Comparison of ENCODE assay signal across 19 cellular contexts in genomic region chr2:179682756-179683155, GRCh38.
DNase-seq lines count a peak whose midpoint lies in the region; ATAC-seq, FAIRE-seq and TF ChIP-seq lines count a peak whose summit lies in the region.
"Had no signal": no experiment of that assay in that cellular context is flagged by ENCODE, and none has a peak within 500 bp of the region (broad histone marks: within the 10 kb centered on the region; RNA-seq: fewer than 3 reads in every experiment).

No MANE protein-coding gene starts in this region.

- no peak overlapping the region for H3K27ac Mint-ChIP-seq in natural killer cell treated with Interleukin-12 subunit alpha and Interleukin-12 subunit beta and Interleukin-15 and Interleukin-18, amount 100 ng/mL, for 72 hours

- no peaks in the 10 kb centered on the region for H3K27me3 ChIP-seq in GM12878 (replicated peaks in 1 of 2; ENCODE audit: control insufficient read depth in 2 of 2, insufficient read depth in 2 of 2, low read length in 1 of 2)
- H3K27me3 ChIP-seq in adrenal gland: no peaks in the 10 kb centered on the region

- in situ Hi-C loops in GM12878 (cut with MboI): no loop called here

- 4% methylated on average over 5 of the region's 5 CpGs for WGBS in GM12878 (ENCODE audit: insufficient coverage, insufficient replicate concordance, low lambda C conversion rate, missing lambda C conversion rate)
- WGBS in adrenal gland, 4 donors: 88 to 93% (median 90%) methylated on average over 5 of the region's 5 CpGs

- H3K4me2 ChIP-seq in GM12878 (ENCODE audit: control insufficient read depth, insufficient read depth): no peak overlapping the region
- H3K4me2 ChIP-seq: A549 had no signal

- no peaks in the 10 kb centered on the region for H3K27me3 Mint-ChIP-seq in natural killer cell treated with Interleukin-12 subunit alpha and Interleukin-12 subunit beta and Interleukin-15 and Interleukin-18, amount 100 ng/mL, for 72 hours

- intact Hi-C loops in GM12878 (cut with micrococcal nuclease; ENCODE audit: unreplicated experiment): no loop called here
- intact Hi-C loops in adrenal gland (cut with DNase I): no loop called here

- no peak for FAIRE-seq in GM12878 (lab: Jason Lieb, UNC)
- FAIRE-seq: A549, GM12891 had no signal

- no peaks in the 10 kb centered on the region for H4K20me1 ChIP-seq in GM12878 (ENCODE audit: control insufficient read depth, insufficient read depth)

- H2AFZ ChIP-seq in GM12878 (ENCODE audit: control insufficient read depth, low read depth, low read length): no peak overlapping the region

- RAD21 ChIA-PET in GM12878 (lab: Charles Lee; ENCODE audit: unreplicated experiment): no interaction called here

- no TSS peak for BruUV-seq in GM12878 (replicated peaks; lab: Mats Ljungman, UMichigan)

- H3K4me1 ChIP-seq in GM12878 (ENCODE audit: control insufficient read depth, insufficient read depth, low read length) (no peaks in the 10 kb centered on the region), adrenal gland (replicated peaks in 1 of 2) (no peaks in the 10 kb centered on the region)
- H3K4me1 ChIP-seq: A549 had no signal

- no peak overlapping the region for H3K9ac ChIP-seq in GM12878 (ENCODE audit: control insufficient read depth, insufficient read depth, low read length)

- TF ChIP-seq CTCF in GM12865 (IDR thresholded peaks at IDR 0.05; ENCODE audit: insufficient read depth, low read depth, low read length, missing control alignments): no peak
- TF ChIP-seq CTCF in GM12878 (IDR thresholded peaks at IDR 0.05 in 2 of 3, conservative IDR thresholded peaks at IDR 0.05 in 1 of 3; ENCODE audit: control insufficient read depth in 2 of 3, extremely low read depth in 1 of 3, insufficient read depth in 1 of 3, low read depth in 3 of 3, low read length in 3 of 3): no peak
- no peak for TF ChIP-seq CTCF in adrenal gland (IDR thresholded peaks at IDR 0.05)

- H3K27ac ChIP-seq in GM12878 (ENCODE audit: control insufficient read depth, insufficient read depth) (no peak overlapping the region), adrenal gland (no peak overlapping the region)
- H3K27ac ChIP-seq: A549 had no signal

- no peak for TF ChIP-seq RAD21 in GM12878 (IDR thresholded peaks at IDR 0.05; ENCODE audit: insufficient read depth, low read depth, low read length)

- H3K79me2 ChIP-seq in GM12878 (ENCODE audit: control insufficient read depth, insufficient read depth, low read length): no peaks in the 10 kb centered on the region

- SMC1A ChIA-PET in GM12878 (lab: Charles Lee; ENCODE audit: uncharacterized antibody, unreplicated experiment): interaction anchor here (0.6 kb wide), 1 partner anchor 54 kb away, joined by 3 read pairs; no protein-coding TSS in a partner anchor

- TF ChIP-seq EP300 in GM12878 (IDR thresholded peaks at IDR 0.05; ENCODE audit: borderline replicate concordance in 1 of 2, control insufficient read depth in 1 of 2, low read depth in 2 of 2, low read length in 2 of 2): no peak

- TF ChIP-seq POLR2A in GM12878 (IDR thresholded peaks at IDR 0.05; ENCODE audit: low read depth, low read length) (no peak), adrenal gland (IDR thresholded peaks at IDR 0.05) (no peak)

- DNase-seq in GM12865 (ENCODE audit: low read depth) (peak; percentile 48), GM12878 (ENCODE audit: low read depth, low spot score) (no peak), adrenal gland (no peak)
- no peak for DNase-seq in activated naive CD4-positive, alpha-beta T cell (lab: John Stamatoyannopoulos, UW)
- no peak for DNase-seq in natural killer cell treated with Interleukin-12 subunit alpha and Interleukin-12 subunit beta and Interleukin-15 and Interleukin-18, amount 100 ng/mL, for 72 hours (ENCODE audit: low spot score)
- DNase-seq: COR-L47, DMS153, NCI-H1436, NCI-H2081 treated with DMSO at 0.1 percent for 48 hours, NCI-H2227 treated with DMSO at 0.1 percent for 48 hours, NCI-H524 treated with DMSO at 0.1 percent for 48 hours, RPMI8226 had no signal

- POLR2A ChIA-PET in GM12878 (lab: Charles Lee): interaction anchor here (0.7 kb wide), 1 partner anchor 172 kb away, joined by 5 read pairs; no protein-coding TSS in a partner anchor

- CTCF ChIA-PET in GM12878 (lab: Yijun Ruan, JAX): no interaction called here

- ATAC-seq in GM21423 (IDR thresholded peaks at IDR 0.05; ENCODE audit: unreplicated experiment): peak; percentile 51
- peak; percentile 40 for ATAC-seq in HG03175 (IDR thresholded peaks at IDR 0.05; ENCODE audit: unreplicated experiment)
- peak; percentile 86 for ATAC-seq in GM12878
- no peak for ATAC-seq in natural killer cell treated with Interleukin-12 subunit alpha and Interleukin-12 subunit beta and Interleukin-15 and Interleukin-18, amount 100 ng/mL, for 72 hours
- ATAC-seq in GM18519 (IDR thresholded peaks at IDR 0.05; ENCODE audit: low FRiP score, unreplicated experiment): no peak
- ATAC-seq: A549, HCT116 had no signal

- no peaks in the 10 kb centered on the region for H3K9me3 Mint-ChIP-seq in natural killer cell treated with Interleukin-12 subunit alpha and Interleukin-12 subunit beta and Interleukin-15 and Interleukin-18, amount 100 ng/mL, for 72 hours

- no peaks in the 10 kb centered on the region for H3K4me1 Mint-ChIP-seq in natural killer cell treated with Interleukin-12 subunit alpha and Interleukin-12 subunit beta and Interleukin-15 and Interleukin-18, amount 100 ng/mL, for 72 hours (ENCODE audit: low read depth in 2 of 2)

- no peak overlapping the region for H3K4me3 ChIP-seq in GM12865 (ENCODE audit: low read depth, low read length)
- no peak overlapping the region for H3K4me3 ChIP-seq in GM12878
- H3K4me3 ChIP-seq in adrenal gland: no peak overlapping the region
- H3K4me3 ChIP-seq: A549 had no signal

- no peak overlapping the region for H3K4me3 Mint-ChIP-seq in natural killer cell treated with Interleukin-12 subunit alpha and Interleukin-12 subunit beta and Interleukin-15 and Interleukin-18, amount 100 ng/mL, for 72 hours
- H3K4me3 Mint-ChIP-seq: CD14-positive monocyte had no signal

- H3K36me3 ChIP-seq in GM12878 (ENCODE audit: control insufficient read depth in 2 of 2, insufficient read depth in 2 of 2, low read length in 1 of 2): no peaks in the 10 kb centered on the region
- H3K36me3 ChIP-seq in adrenal gland (replicated peaks in 1 of 2): no peaks in the 10 kb centered on the region

- H3K9me3 ChIP-seq in GM12878 (replicated peaks; ENCODE audit: control insufficient read depth, insufficient read depth, low read length) (no peaks in the 10 kb centered on the region), adrenal gland (replicated peaks in 1 of 3) (no peaks in the 10 kb centered on the region)
- H3K9me3 ChIP-seq: A549 had no signal

- no peaks in the 10 kb centered on the region for H3K36me3 Mint-ChIP-seq in natural killer cell treated with Interleukin-12 subunit alpha and Interleukin-12 subunit beta and Interleukin-15 and Interleukin-18, amount 100 ng/mL, for 72 hours
- H3K36me3 Mint-ChIP-seq: CD14-positive monocyte had no signal

TF ChIP-seq in GM12878, 131 proteins besides CTCF, POLR2A, EP300 and RAD21:
- TF ChIP-seq CBX3 (IDR thresholded peaks at IDR 0.05; ENCODE audit: borderline replicate concordance, low read depth) (no peak), ATF7 (IDR thresholded peaks at IDR 0.05; ENCODE audit: low read depth) (peak; percentile 86), USF1 (IDR thresholded peaks at IDR 0.05; ENCODE audit: borderline replicate concordance, extremely low read length, insufficient read depth, low read depth, low read length) (no peak)

Comparison
In these comparisons a context has a peak if more than half of its experiments do, and no peak if none do; other contexts are left out.
1. ATAC-seq: peak in GM21423 (single experiment), HG03175 (single experiment) and GM12878 (single experiment); none in natural killer cell treated with Interleukin-12 subunit alpha and Interleukin-12 subunit beta and Interleukin-15 and Interleukin-18, amount 100 ng/mL, for 72 hours (0 of 2) and GM18519 (single experiment).